1 cellular context compared by ENCODE assay signal in genomic region chr12:115103884-115104883, GRCh38.
TF ChIP-seq lines count a peak whose summit lies in the region.

No MANE protein-coding gene starts in this region.

TF ChIP-seq in K562, 482 proteins besides CTCF, POLR2A, EP300 and RAD21 (continued from another document and continues in another):
- TF ChIP-seq YY1 (IDR thresholded peaks at IDR 0.05; ENCODE audit: borderline replicate concordance in 1 of 3, control insufficient read depth in 1 of 3, extremely low read depth in 1 of 3, insufficient read depth in 3 of 3, insufficient read length in 1 of 3, insufficient replicate concordance in 2 of 3, low read depth in 1 of 3, low read length in 2 of 3) = no peak
- TF ChIP-seq KDM1A (IDR thresholded peaks at IDR 0.05) = no peak
- peak; percentile 79; the same call in 1 of the 2 replicates for TF ChIP-seq HBP1 (CRISPR knock-in tag; IDR thresholded peaks at IDR 0.05)
- TF ChIP-seq RBM22 (IDR thresholded peaks at IDR 0.05; ENCODE audit: low read depth, low read length, poor library complexity, severe bottlenecking) = no peak
- TF ChIP-seq CXXC5 (CRISPR knock-in tag; IDR thresholded peaks at IDR 0.05) = 0 out of 2 replicates have a peak, but pooled peaks have one; percentile 24
- TF ChIP-seq MEF2D (tag; conservative IDR thresholded peaks at IDR 0.05; ENCODE audit: low read depth) = peak; percentile 76
- TF ChIP-seq ZNF354B (CRISPR knock-in tag; IDR thresholded peaks at IDR 0.05) = no peak
- TF ChIP-seq TFAM (CRISPR knock-in tag; conservative IDR thresholded peaks at IDR 0.05) = no peak
- no peak for TF ChIP-seq XRCC5 (IDR thresholded peaks at IDR 0.05; ENCODE audit: low read depth, low read length)
- TF ChIP-seq, protein P1, sequence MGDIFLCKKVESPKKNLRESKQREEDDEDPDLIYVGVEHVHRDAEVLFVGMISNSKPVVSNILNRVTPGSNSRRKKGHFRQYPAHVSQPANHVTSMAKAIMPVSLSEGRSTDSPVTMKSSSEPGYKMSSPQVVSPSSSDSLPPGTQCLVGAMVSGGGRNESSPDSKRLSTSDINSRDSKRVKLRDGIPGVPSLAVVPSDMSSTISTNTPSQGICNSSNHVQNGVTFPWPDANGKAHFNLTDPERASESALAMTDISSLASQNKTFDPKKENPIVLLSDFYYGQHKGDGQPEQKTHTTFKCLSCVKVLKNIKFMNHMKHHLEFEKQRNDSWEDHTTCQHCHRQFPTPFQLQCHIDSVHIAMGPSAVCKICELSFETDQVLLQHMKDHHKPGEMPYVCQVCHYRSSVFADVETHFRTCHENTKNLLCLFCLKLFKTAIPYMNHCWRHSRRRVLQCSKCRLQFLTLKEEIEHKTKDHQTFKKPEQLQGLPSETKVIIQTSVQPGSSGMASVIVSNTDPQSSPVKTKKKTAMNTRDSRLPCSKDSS (IDR thresholded peaks at IDR 0.05; ENCODE audit: low read depth, partially characterized antibody) = no peak
- TF ChIP-seq ZNF124 (CRISPR knock-in tag; IDR thresholded peaks at IDR 0.05) = no peak
- no peak for TF ChIP-seq ZNF431 (CRISPR knock-in tag; IDR thresholded peaks at IDR 0.05)
- no peak; the same call in 1 of the 2 replicates for TF ChIP-seq ESRRA (IDR thresholded peaks at IDR 0.05; ENCODE audit: borderline replicate concordance, low read depth)
- no peak for TF ChIP-seq MBD2 (IDR thresholded peaks at IDR 0.05; ENCODE audit: borderline replicate concordance, low read depth)
- no peak for TF ChIP-seq UBTF (IDR thresholded peaks at IDR 0.05; ENCODE audit: borderline replicate concordance in 1 of 2, low read depth in 2 of 2, low read length in 2 of 2)
- no peak for TF ChIP-seq NUFIP1 (IDR thresholded peaks at IDR 0.05; ENCODE audit: partially characterized antibody)
- no peak for TF ChIP-seq ZNF121 (CRISPR knock-in tag; conservative IDR thresholded peaks at IDR 0.05)
- no peak for TF ChIP-seq SNIP1 (IDR thresholded peaks at IDR 0.05; ENCODE audit: low read depth)
- no peak for TF ChIP-seq E2F3 (CRISPR knock-in tag; IDR thresholded peaks at IDR 0.05)
- no peak for TF ChIP-seq SMC3 (conservative IDR thresholded peaks at IDR 0.05; ENCODE audit: insufficient read depth, low read depth, low read length)
- TF ChIP-seq, protein P2, sequence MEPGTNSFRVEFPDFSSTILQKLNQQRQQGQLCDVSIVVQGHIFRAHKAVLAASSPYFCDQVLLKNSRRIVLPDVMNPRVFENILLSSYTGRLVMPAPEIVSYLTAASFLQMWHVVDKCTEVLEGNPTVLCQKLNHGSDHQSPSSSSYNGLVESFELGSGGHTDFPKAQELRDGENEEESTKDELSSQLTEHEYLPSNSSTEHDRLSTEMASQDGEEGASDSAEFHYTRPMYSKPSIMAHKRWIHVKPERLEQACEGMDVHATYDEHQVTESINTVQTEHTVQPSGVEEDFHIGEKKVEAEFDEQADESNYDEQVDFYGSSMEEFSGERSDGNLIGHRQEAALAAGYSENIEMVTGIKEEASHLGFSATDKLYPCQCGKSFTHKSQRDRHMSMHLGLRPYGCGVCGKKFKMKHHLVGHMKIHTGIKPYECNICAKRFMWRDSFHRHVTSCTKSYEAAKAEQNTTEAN (CRISPR knock-in tag; IDR thresholded peaks at IDR 0.05) = no peak
- 0 out of 2 replicates have a peak, but pooled peaks have one; percentile 28 for TF ChIP-seq DDX20 (tag; IDR thresholded peaks at IDR 0.05; ENCODE audit: low read depth)
- TF ChIP-seq RFX5 (IDR thresholded peaks at IDR 0.05; ENCODE audit: low read depth, low read length) = no peak
- no peak for TF ChIP-seq ZNF3 (CRISPR knock-in tag; IDR thresholded peaks at IDR 0.05)
- no peak for TF ChIP-seq PPARD (CRISPR knock-in tag; IDR thresholded peaks at IDR 0.05)
- peak; percentile 29; the same call in 1 of the 2 replicates for TF ChIP-seq CREM (IDR thresholded peaks at IDR 0.05; ENCODE audit: low read depth)
- TF ChIP-seq ZNF696 (CRISPR knock-in tag; conservative IDR thresholded peaks at IDR 0.05) = no peak
- no peak for TF ChIP-seq SMAD3 (CRISPR knock-in tag; conservative IDR thresholded peaks at IDR 0.05)
- no peak for TF ChIP-seq FOXA1 (IDR thresholded peaks at IDR 0.05; ENCODE audit: borderline replicate concordance)
- no peak for TF ChIP-seq ARID2 (IDR thresholded peaks at IDR 0.05)
- TF ChIP-seq SOX6 (IDR thresholded peaks at IDR 0.05) = no peak; the same call in 1 of the 2 replicates
- no peak for TF ChIP-seq NCOA1 (IDR thresholded peaks at IDR 0.05; ENCODE audit: low read depth)
- no peak for TF ChIP-seq SRSF1 (IDR thresholded peaks at IDR 0.05; ENCODE audit: low read depth, low read length)
- no peak for TF ChIP-seq NR2C2 (CRISPR knock-in tag; IDR thresholded peaks at IDR 0.05)
- TF ChIP-seq NR2C2 (tag; IDR thresholded peaks at IDR 0.05) = peak; percentile 83
- no peak for TF ChIP-seq ARID3A (IDR thresholded peaks at IDR 0.05; ENCODE audit: borderline replicate concordance, low read depth, low read length)
- TF ChIP-seq NR2C1 (IDR thresholded peaks at IDR 0.05) = no peak
- peak; percentile 57; the same call in 1 of the 2 replicates for TF ChIP-seq NR2C1 (tag; IDR thresholded peaks at IDR 0.05)
- TF ChIP-seq HMGN3 (IDR thresholded peaks at IDR 0.05; ENCODE audit: borderline replicate concordance, extremely low read depth, insufficient read length, low read depth, low read length) = no peak
- TF ChIP-seq PBX2 (CRISPR knock-in tag; IDR thresholded peaks at IDR 0.05; ENCODE audit: low read depth) = no peak
- no peak for TF ChIP-seq PBX2 (tag; conservative IDR thresholded peaks at IDR 0.05; ENCODE audit: low read depth)
- TF ChIP-seq ZNF785 (CRISPR knock-in tag; IDR thresholded peaks at IDR 0.05) = no peak
- TF ChIP-seq, protein P3, sequence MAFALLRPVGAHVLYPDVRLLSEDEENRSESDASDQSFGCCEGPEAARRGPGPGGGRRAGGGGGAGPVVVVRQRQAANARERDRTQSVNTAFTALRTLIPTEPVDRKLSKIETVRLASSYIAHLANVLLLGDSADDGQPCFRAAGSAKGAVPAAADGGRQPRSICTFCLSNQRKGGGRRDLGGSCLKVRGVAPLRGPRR (CRISPR knock-in tag; IDR thresholded peaks at IDR 0.05) = no peak
- TF ChIP-seq ZFX (CRISPR knock-in tag; IDR thresholded peaks at IDR 0.05) = no peak
- TF ChIP-seq HDAC8 (tag; IDR thresholded peaks at IDR 0.05) = no peak
- no peak for TF ChIP-seq ZBED1 (IDR thresholded peaks at IDR 0.05)
- TF ChIP-seq ZFP36 (IDR thresholded peaks at IDR 0.05; ENCODE audit: low read depth, low read length, partially characterized antibody) = no peak
- TF ChIP-seq TCFL5 (CRISPR knock-in tag; conservative IDR thresholded peaks at IDR 0.05) = no peak
- no peak for TF ChIP-seq MCM5 (IDR thresholded peaks at IDR 0.05; ENCODE audit: low read depth)
- TF ChIP-seq SMARCE1 (IDR thresholded peaks at IDR 0.05) = no peak
- TF ChIP-seq MCM7 (IDR thresholded peaks at IDR 0.05) = no peak
- TF ChIP-seq CLOCK (CRISPR knock-in tag; IDR thresholded peaks at IDR 0.05; ENCODE audit: borderline replicate concordance) = no peak
- no peak for TF ChIP-seq ZNF707 (CRISPR knock-in tag; conservative IDR thresholded peaks at IDR 0.05)
- TF ChIP-seq RB1 (IDR thresholded peaks at IDR 0.05; ENCODE audit: low read depth) = no peak
- no peak for TF ChIP-seq ZNF780A (CRISPR knock-in tag; IDR thresholded peaks at IDR 0.05)
- no peak for TF ChIP-seq ZNF75A (CRISPR knock-in tag; IDR thresholded peaks at IDR 0.05)
- TF ChIP-seq LARP7 (IDR thresholded peaks at IDR 0.05) = no peak
- TF ChIP-seq HDAC2 (IDR thresholded peaks at IDR 0.05) = no peak
- no peak for TF ChIP-seq ATF1 (CRISPR knock-in tag; IDR thresholded peaks at IDR 0.05)
- TF ChIP-seq ATF1 (tag; IDR thresholded peaks at IDR 0.05) = 0 out of 2 replicates have a peak, but pooled peaks have one; percentile 34
- no peak for TF ChIP-seq ZNF12 (CRISPR knock-in tag; IDR thresholded peaks at IDR 0.05)
- TF ChIP-seq ATF7 (IDR thresholded peaks at IDR 0.05) = no peak
- no peak for TF ChIP-seq MCM2 (IDR thresholded peaks at IDR 0.05; ENCODE audit: low read depth)
- TF ChIP-seq HNRNPUL1 (IDR thresholded peaks at IDR 0.05; ENCODE audit: low read length) = no peak
- TF ChIP-seq RFX7 (CRISPR knock-in tag; IDR thresholded peaks at IDR 0.05) = no peak
